ENCODE assay signal across 29 cellular contexts in the genomic region with DNA sequence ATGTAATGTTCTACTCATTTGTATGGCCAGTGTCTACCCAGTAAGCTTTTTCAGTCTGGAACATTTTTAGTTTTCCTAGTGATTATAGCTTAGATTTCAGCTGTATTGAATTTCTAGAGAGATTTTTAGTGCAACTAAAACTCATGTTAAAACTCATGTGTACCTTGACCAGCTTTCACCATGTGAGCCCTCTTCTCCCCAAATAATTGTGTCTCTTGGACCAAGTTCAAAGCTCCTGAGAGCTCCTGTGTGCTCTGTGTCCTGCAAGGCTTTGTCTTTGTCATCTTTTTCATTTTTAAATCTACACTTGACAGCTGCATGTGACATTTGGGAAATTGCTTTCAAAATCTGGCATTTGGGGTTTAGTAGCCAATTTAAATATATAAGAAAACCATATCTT.
"Had no signal": no experiment of that assay in that cellular context is flagged by ENCODE, and none has a peak within 500 bp of the region (broad histone marks: within the 10 kb centered on the region; RNA-seq: fewer than 3 reads in every experiment).

No MANE protein-coding gene starts in this region.

- H3K36me3 ChIP-seq: ascending aorta, brain microvascular endothelial cell had no signal

- H3K4me3 Mint-ChIP-seq: activated CD4-positive, alpha-beta memory T cell treated with anti-CD3 and anti-CD28 coated beads for 36 hours; activated CD4-positive, alpha-beta T cell treated with anti-CD3 and anti-CD28 coated beads for 36 hours; activated CD4-positive, alpha-beta T cell treated with anti-CD3 and anti-CD28 coated beads, Interleukin-2, amount 10 ng/mL, durations not matched to agents 24 days and 14 days; activated CD8-positive, alpha-beta memory T cell treated with anti-CD3 and anti-CD28 coated beads, Interleukin-2, amount 10 ng/mL, durations not matched to agents 7 days and 5 days; activated CD8-positive, alpha-beta T cell treated with anti-CD3 and anti-CD28 coated beads, Interleukin-2, amount 10 ng/mL, durations not matched to agents 7 days and 5 days; activated naive CD4-positive, alpha-beta T cell treated with anti-CD3 and anti-CD28 coated beads, Interleukin-2, amount 10 ng/mL, durations not matched to agents 7 days and 5 days; activated naive CD8-positive, alpha-beta T cell treated with anti-CD3 and anti-CD28 coated beads, Interleukin-2, amount 10 ng/mL, durations not matched to agents 7 days and 5 days; activated T-helper 1 cell treated with anti-CD3 and anti-CD28 coated beads, Interleukin-12 subunit alpha, Interleukin-12 subunit beta, Interleukin-2, Interleukin-4 antibody, amounts not matched to agents 30 ng/mL and 10 ng/mL and 1 ng/mL, durations not matched to agents 14 hours and 24 hours and 36 hours; central memory CD8-positive, alpha-beta T cell; dendritic cell treated with granulocyte-macrophage colony-stimulating factor and Interleukin-4, amounts not matched to agents 40 ng/mL and 50 ng/mL, for 4 days; T-helper 17 cell; T-helper 2 cell treated with Interferon-gamma antibody and Interleukin-4, amounts not matched to agents 5 μg/mL and 100 μg/mL, for 36 hours had no signal

- ATAC-seq: activated CD4-positive, alpha-beta T cell treated with anti-CD3 and anti-CD28 coated beads for 36 hours; activated CD8-positive, alpha-beta memory T cell treated with anti-CD3 and anti-CD28 coated beads, Interleukin-2, amount 10 ng/mL, durations not matched to agents 7 days and 5 days; activated CD8-positive, alpha-beta T cell treated with anti-CD3 and anti-CD28 coated beads, Interleukin-2, amount 10 ng/mL, durations not matched to agents 7 days and 5 days; activated naive CD4-positive, alpha-beta T cell treated with anti-CD3 and anti-CD28 coated beads, Interleukin-2, amount 50 U/mL, for 72 hours; T-helper 17 cell had no signal

- H3K27me3 ChIP-seq: ascending aorta, brain microvascular endothelial cell, dorsolateral prefrontal cortex had no signal

- H3K27ac ChIP-seq: ascending aorta, brain microvascular endothelial cell, coronary artery, dorsolateral prefrontal cortex, epithelial cell of prostate had no signal

- H3K4me1 ChIP-seq: ascending aorta had no signal

- H3K27ac Mint-ChIP-seq: activated CD4-positive, alpha-beta memory T cell treated with anti-CD3 and anti-CD28 coated beads for 36 hours; activated CD4-positive, alpha-beta T cell treated with anti-CD3 and anti-CD28 coated beads for 36 hours; activated CD4-positive, alpha-beta T cell treated with anti-CD3 and anti-CD28 coated beads, Interleukin-2, amount 10 ng/mL, durations not matched to agents 24 days and 14 days; activated CD8-positive, alpha-beta memory T cell treated with anti-CD3 and anti-CD28 coated beads, Interleukin-2, amount 10 ng/mL, durations not matched to agents 7 days and 5 days; activated CD8-positive, alpha-beta T cell treated with anti-CD3 and anti-CD28 coated beads, Interleukin-2, amount 10 ng/mL, durations not matched to agents 7 days and 5 days; activated naive CD4-positive, alpha-beta T cell treated with anti-CD3 and anti-CD28 coated beads, Interleukin-2, amount 10 ng/mL, durations not matched to agents 7 days and 5 days; activated naive CD4-positive, alpha-beta T cell treated with anti-CD3 and anti-CD28 coated beads, Interleukin-2, amount 50 U/mL, for 72 hours; activated naive CD8-positive, alpha-beta T cell treated with anti-CD3 and anti-CD28 coated beads, Interleukin-2, amount 10 ng/mL, durations not matched to agents 7 days and 5 days; activated T-helper 1 cell treated with anti-CD3 and anti-CD28 coated beads, Interleukin-12 subunit alpha, Interleukin-12 subunit beta, Interleukin-2, Interleukin-4 antibody, amounts not matched to agents 30 ng/mL and 10 ng/mL and 1 ng/mL, durations not matched to agents 14 hours and 24 hours and 36 hours; activated T-helper 2 cell treated with anti-CD3 and anti-CD28 coated beads, Interferon-gamma antibody, Interleukin-2, Interleukin-4, amounts not matched to agents 10 μg/mL and 5 μg/mL and 100 μg/mL, durations not matched to agents 14 hours and 24 hours and 36 hours; dendritic cell treated with granulocyte-macrophage colony-stimulating factor and Interleukin-4, amounts not matched to agents 40 ng/mL and 50 ng/mL, for 4 days; T-helper 17 cell; T-helper 2 cell treated with Interferon-gamma antibody and Interleukin-4, amounts not matched to agents 5 μg/mL and 100 μg/mL, for 36 hours had no signal

- H3K4me3 ChIP-seq: ascending aorta, coronary artery, dorsolateral prefrontal cortex had no signal

- DNase-seq: activated CD4-positive, alpha-beta memory T cell treated with anti-CD3 and anti-CD28 coated beads for 36 hours; activated CD4-positive, alpha-beta T cell treated with anti-CD3 and anti-CD28 coated beads for 36 hours; activated CD4-positive, alpha-beta T cell treated with anti-CD3 and anti-CD28 coated beads, Interleukin-2, amount 10 ng/mL, durations not matched to agents 24 days and 14 days; activated CD4-positive, CD25-positive, alpha-beta regulatory T cell; activated CD4-positive, CD25-positive, alpha-beta regulatory T cell treated with anti-CD3 and anti-CD28 coated beads, Interleukin-2, amount 50 U/mL, for 72 hours; activated CD8-positive, alpha-beta memory T cell treated with anti-CD3 and anti-CD28 coated beads, Interleukin-2, amount 10 ng/mL, durations not matched to agents 7 days and 5 days; activated CD8-positive, alpha-beta memory T cell treated with anti-CD3 and anti-CD28 coated beads, Interleukin-2, amount 50 U/mL, for 4 hours; activated CD8-positive, alpha-beta T cell treated with anti-CD3 and anti-CD28 coated beads, Interleukin-2, amount 10 ng/mL, durations not matched to agents 7 days and 5 days; activated effector memory CD4-positive, alpha-beta T cell treated with anti-CD3 and anti-CD28 coated beads, Interleukin-2, amount 50 U/mL, for 16 hours; activated naive CD4-positive, alpha-beta T cell treated with anti-CD3 and anti-CD28 coated beads, Interleukin-2, amount 10 ng/mL, durations not matched to agents 7 days and 5 days; activated naive CD8-positive, alpha-beta T cell treated with anti-CD3 and anti-CD28 coated beads, Interleukin-2, amount 10 ng/mL, durations not matched to agents 7 days and 5 days; activated T-cell treated with anti-CD3 and anti-CD28 coated beads, Interleukin-2, amount 50 U/mL, for 1 hour; activated T-cell treated with anti-CD3 and anti-CD28 coated beads, Interleukin-2, amount 50 U/mL, for 48 hours; brain microvascular endothelial cell; dorsolateral prefrontal cortex; effector memory CD4-positive, alpha-beta T cell; foreskin fibroblast; head of caudate nucleus; T-helper 1 cell; T-helper 17 cell had no signal

- H3K9me3 Mint-ChIP-seq: activated CD4-positive, alpha-beta memory T cell treated with anti-CD3 and anti-CD28 coated beads for 36 hours; activated CD4-positive, alpha-beta T cell treated with anti-CD3 and anti-CD28 coated beads, Interleukin-2, amount 10 ng/mL, durations not matched to agents 24 days and 14 days; activated naive CD4-positive, alpha-beta T cell treated with anti-CD3 and anti-CD28 coated beads, Interleukin-2, amount 10 ng/mL, durations not matched to agents 7 days and 5 days; activated naive CD4-positive, alpha-beta T cell treated with anti-CD3 and anti-CD28 coated beads, Interleukin-2, amount 50 U/mL, for 72 hours; activated naive CD8-positive, alpha-beta T cell treated with anti-CD3 and anti-CD28 coated beads, Interleukin-2, amount 10 ng/mL, durations not matched to agents 7 days and 5 days; activated T-helper 1 cell treated with anti-CD3 and anti-CD28 coated beads, Interleukin-12 subunit alpha, Interleukin-12 subunit beta, Interleukin-2, Interleukin-4 antibody, amounts not matched to agents 30 ng/mL and 10 ng/mL and 1 ng/mL, durations not matched to agents 14 hours and 24 hours and 36 hours; activated T-helper 2 cell treated with anti-CD3 and anti-CD28 coated beads, Interferon-gamma antibody, Interleukin-2, Interleukin-4, amounts not matched to agents 10 μg/mL and 5 μg/mL and 100 μg/mL, durations not matched to agents 14 hours and 24 hours and 36 hours; central memory CD8-positive, alpha-beta T cell; dendritic cell treated with granulocyte-macrophage colony-stimulating factor and Interleukin-4, amounts not matched to agents 40 ng/mL and 50 ng/mL, for 4 days; T-helper 2 cell treated with Interferon-gamma antibody and Interleukin-4, amounts not matched to agents 5 μg/mL and 100 μg/mL, for 36 hours had no signal

- H3K27me3 Mint-ChIP-seq: activated CD4-positive, alpha-beta memory T cell treated with anti-CD3 and anti-CD28 coated beads for 36 hours; activated CD4-positive, alpha-beta T cell treated with anti-CD3 and anti-CD28 coated beads for 36 hours; activated CD4-positive, alpha-beta T cell treated with anti-CD3 and anti-CD28 coated beads, Interleukin-2, amount 10 ng/mL, durations not matched to agents 24 days and 14 days; activated CD8-positive, alpha-beta memory T cell treated with anti-CD3 and anti-CD28 coated beads, Interleukin-2, amount 10 ng/mL, durations not matched to agents 7 days and 5 days; activated naive CD4-positive, alpha-beta T cell treated with anti-CD3 and anti-CD28 coated beads, Interleukin-2, amount 10 ng/mL, durations not matched to agents 7 days and 5 days; activated naive CD8-positive, alpha-beta T cell treated with anti-CD3 and anti-CD28 coated beads, Interleukin-2, amount 10 ng/mL, durations not matched to agents 7 days and 5 days; central memory CD8-positive, alpha-beta T cell; dendritic cell treated with granulocyte-macrophage colony-stimulating factor and Interleukin-4, amounts not matched to agents 40 ng/mL and 50 ng/mL, for 4 days; T-helper 17 cell had no signal

- H3K4me1 Mint-ChIP-seq: activated CD4-positive, alpha-beta T cell treated with anti-CD3 and anti-CD28 coated beads, Interleukin-2, amount 10 ng/mL, durations not matched to agents 24 days and 14 days; activated CD8-positive, alpha-beta memory T cell treated with anti-CD3 and anti-CD28 coated beads, Interleukin-2, amount 10 ng/mL, durations not matched to agents 7 days and 5 days; activated naive CD4-positive, alpha-beta T cell treated with anti-CD3 and anti-CD28 coated beads, Interleukin-2, amount 10 ng/mL, durations not matched to agents 7 days and 5 days; activated naive CD8-positive, alpha-beta T cell treated with anti-CD3 and anti-CD28 coated beads, Interleukin-2, amount 10 ng/mL, durations not matched to agents 7 days and 5 days had no signal

- H3K9me3 ChIP-seq: ascending aorta had no signal
